In genomic region chr9:113614843-113615648, GRCh38 we compare ENCODE assay signal across 7 cellular contexts.
DNase-seq lines count a peak whose midpoint lies in the region; ATAC-seq and TF ChIP-seq lines count a peak whose summit lies in the region.

No MANE protein-coding gene starts in this region.

- peaks cover 31 to 47% (median 39%) of the 10 kb centered on the region in 3 donors for H3K4me1 ChIP-seq in skeletal muscle tissue (ENCODE audit: control insufficient read depth in 3 of 3, insufficient read depth in 3 of 3, low read length in 3 of 3)

- peak overlapping the region; percentile 73 for H3K27ac ChIP-seq in skeletal muscle tissue (ENCODE audit: low read depth, low read length)

- DNase-seq in NCI-H2227 treated with DMSO at 0.1 percent for 48 hours (lab: John Stamatoyannopoulos, UW) (peak; percentile 28), foreskin fibroblast (peak; percentile 70 to 87), NCI-H2029 (lab: John Stamatoyannopoulos, UW) (no peak), Kasumi-1 (lab: John Stamatoyannopoulos, UW) (no peak), NCI-H510A (lab: John Stamatoyannopoulos, UW) (no peak)

- H3K27me3 ChIP-seq in skeletal muscle tissue (ENCODE audit: control insufficient read depth in 3 of 3, insufficient read depth in 3 of 3, low read length in 3 of 3): no peaks in the 10 kb centered on the region

- TF ChIP-seq CTCF in foreskin fibroblast (IDR thresholded peaks at IDR 0.05; ENCODE audit: low read depth, low read length): no peak

- peak overlapping the region in 1 of 3 donors; percentile 12 for H3K9ac ChIP-seq in skeletal muscle tissue (ENCODE audit: low read depth in 1 of 3, low read length in 3 of 3)

- H3K9me3 ChIP-seq in skeletal muscle tissue (ENCODE audit: control insufficient read depth in 3 of 3, low read length in 3 of 3): no peaks in the 10 kb centered on the region

- H3K4me3 ChIP-seq in foreskin fibroblast (ENCODE audit: low read depth in 1 of 2, low read length in 2 of 2) (peak overlapping the region; percentile 8 to 35), skeletal muscle tissue (ENCODE audit: low read length in 3 of 3) (peak overlapping the region in 1 of 3 donors; percentile 22)

- peak; percentile 79 for ATAC-seq in GM19372 (IDR thresholded peaks at IDR 0.05; ENCODE audit: low read depth, unreplicated experiment)

- H3K36me3 ChIP-seq in skeletal muscle tissue (ENCODE audit: control insufficient read depth in 3 of 3, insufficient read depth in 3 of 3, low read length in 3 of 3): no peaks in the 10 kb centered on the region

Comparison
In these comparisons a context has a peak if more than half of its experiments do, and no peak if none do; other contexts are left out.
1. DNase-seq: peak in NCI-H2227 treated with DMSO at 0.1 percent for 48 hours (single experiment) and foreskin fibroblast (2 of 2); none in NCI-H2029 (single experiment), Kasumi-1 (0 of 2) and NCI-H510A (single experiment).